Comparison of ENCODE assay signal across 18 cellular contexts in genomic region chr2:26647981-26648380, GRCh38. TPM values are rescaled to one million over a fixed set of nuclear protein-coding genes. Genes with fewer than 3 reads are reported as not detected.
DNase-seq lines count a peak whose midpoint lies in the region; ATAC-seq and TF ChIP-seq lines count a peak whose summit lies in the region.
"Had no signal": no experiment of that assay in that cellular context is flagged by ENCODE, and none has a peak within 500 bp of the region (broad histone marks: within the 10 kb centered on the region; RNA-seq: fewer than 3 reads in every experiment).

No MANE protein-coding gene starts in this region.

- no peak overlapping the region for H3K9ac ChIP-seq in endodermal cell (ENCODE audit: extremely low read depth, low read length, poor library complexity, severe bottlenecking)
- H3K9ac ChIP-seq in neuronal stem cell (ENCODE audit: low read depth, low read length, poor library complexity): peak overlapping the region; percentile 53

- H3K4me2 ChIP-seq in neuronal stem cell (ENCODE audit: insufficient read depth, low read length, poor library complexity, severe bottlenecking): no peak overlapping the region

- H3K9me3 ChIP-seq in endodermal cell (ENCODE audit: control insufficient read depth, low read length): no peaks in the 10 kb centered on the region
- peaks cover 0 to 3% of the 10 kb centered on the region in 2 donors for H3K9me3 ChIP-seq in neuronal stem cell (replicated peaks in 1 of 2; ENCODE audit: control insufficient read depth in 2 of 2, insufficient read depth in 1 of 2, low read depth in 1 of 2, low read length in 2 of 2)
- H3K9me3 ChIP-seq: Caco-2 had no signal

- H3K27ac ChIP-seq in endodermal cell (ENCODE audit: low read depth, low read length): no peak overlapping the region
- H3K27ac ChIP-seq in neuronal stem cell (replicated peaks; ENCODE audit: low read length): no peak overlapping the region
- H3K27ac ChIP-seq: 22Rv1 had no signal

- peak overlapping the region; percentile 23 for H2BK12ac ChIP-seq in neuronal stem cell (ENCODE audit: low read length)

- 87% methylated on average over 3 of the region's 3 CpGs; no CpG with 5 or more reads in 1 of the 2 experiments for WGBS in endodermal cell (ENCODE audit: insufficient coverage in 1 of 2, insufficient read length in 1 of 2), 2 experiments
- no CpG with 5 or more reads among the region's 3 CpGs for WGBS in neuronal stem cell (ENCODE audit: extremely low coverage in 2 of 2, insufficient read length in 2 of 2, insufficient replicate concordance in 1 of 2), 2 donors

- H3K36me3 Mint-ChIP-seq in activated CD8-positive, alpha-beta memory T cell treated with anti-CD3 and anti-CD28 coated beads, Interleukin-2, amount 10 ng/mL, durations not matched to agents 7 days and 5 days: no peaks in the 10 kb centered on the region
- H3K36me3 Mint-ChIP-seq in endodermal cell (ENCODE audit: low read depth): no peaks in the 10 kb centered on the region
- H3K36me3 Mint-ChIP-seq in stimulated activated memory B cell treated with anti-CD40 and anti-IgM and Interleukin-4, amounts not matched to agents 10 μg/mL and 1 μg/mL and 100 μg/mL, for 72 hours: no peaks in the 10 kb centered on the region
- H3K36me3 Mint-ChIP-seq: CD14-positive monocyte; CD8-positive, alpha-beta T cell; IgD-negative memory B cell had no signal

- peak overlapping the region; percentile 53 for H2BK15ac ChIP-seq in neuronal stem cell (ENCODE audit: low read length)

- H4K91ac ChIP-seq in neuronal stem cell (ENCODE audit: low read depth, low read length, poor library complexity): no peak overlapping the region

- no peak overlapping the region for H3K4me3 Mint-ChIP-seq in activated CD8-positive, alpha-beta memory T cell treated with anti-CD3 and anti-CD28 coated beads, Interleukin-2, amount 10 ng/mL, durations not matched to agents 7 days and 5 days
- H3K4me3 Mint-ChIP-seq in endodermal cell: no peak overlapping the region
- no peak overlapping the region for H3K4me3 Mint-ChIP-seq in stimulated activated memory B cell treated with anti-CD40 and anti-IgM and Interleukin-4, amounts not matched to agents 10 μg/mL and 1 μg/mL and 100 μg/mL, for 72 hours
- H3K4me3 Mint-ChIP-seq: CD14-positive monocyte; CD8-positive, alpha-beta T cell; IgD-negative memory B cell had no signal

- DNase-seq in activated CD8-positive, alpha-beta memory T cell treated with anti-CD3 and anti-CD28 coated beads, Interleukin-2, amount 10 ng/mL, durations not matched to agents 7 days and 5 days: peak; percentile 33
- DNase-seq in activated CD8-positive, alpha-beta memory T cell treated with anti-CD3 and anti-CD28 coated beads for 24 hours: no peak
- DNase-seq in endodermal cell (peak; percentile 31), neuronal stem cell (ENCODE audit: low spot score) (no peak), pons (ENCODE audit: low spot score) (no peak)
- DNase-seq: Caco-2, GF-D8 had no signal

- no peaks in the 10 kb centered on the region for H3K36me3 ChIP-seq in endodermal cell (ENCODE audit: control insufficient read depth, insufficient read depth, low read length)
- no peaks in the 10 kb centered on the region for H3K36me3 ChIP-seq in neuronal stem cell (replicated peaks in 1 of 2; ENCODE audit: control insufficient read depth in 2 of 2, insufficient read depth in 2 of 2, low read length in 2 of 2)

- H3K14ac ChIP-seq in neuronal stem cell (ENCODE audit: low read length): no peak overlapping the region

- no peak for ATAC-seq in activated CD8-positive, alpha-beta memory T cell treated with anti-CD3 and anti-CD28 coated beads, Interleukin-2, amount 10 ng/mL, durations not matched to agents 7 days and 5 days
- ATAC-seq in HG02981 (IDR thresholded peaks at IDR 0.05; ENCODE audit: unreplicated experiment) (no peak), GM21390 (IDR thresholded peaks at IDR 0.05; ENCODE audit: unreplicated experiment) (no peak)
- ATAC-seq in stimulated activated memory B cell treated with anti-CD40 and anti-IgM and Interleukin-4, amounts not matched to agents 10 μg/mL and 1 μg/mL and 100 μg/mL, for 72 hours: no peak
- ATAC-seq: CD8-positive, alpha-beta T cell had no signal

- H3K23ac ChIP-seq in neuronal stem cell (ENCODE audit: low read depth, low read length, poor library complexity): no peak overlapping the region

- no peak overlapping the region for H2BK5ac ChIP-seq in neuronal stem cell (ENCODE audit: low read length)

- no peaks in the 10 kb centered on the region for H3K27me3 ChIP-seq in endodermal cell (ENCODE audit: control insufficient read depth, insufficient read depth, low read length, poor library complexity, severe bottlenecking)
- H3K27me3 ChIP-seq in neuronal stem cell (ENCODE audit: control insufficient read depth in 3 of 3, insufficient read depth in 3 of 3, low read depth in 1 of 3, low read length in 3 of 3): peaks cover 0 to 7% (median 0%) of the 10 kb centered on the region in 3 experiments

- no peak overlapping the region for H3K27ac Mint-ChIP-seq in activated CD8-positive, alpha-beta memory T cell treated with anti-CD3 and anti-CD28 coated beads, Interleukin-2, amount 10 ng/mL, durations not matched to agents 7 days and 5 days
- H3K27ac Mint-ChIP-seq in endodermal cell: no peak overlapping the region
- H3K27ac Mint-ChIP-seq in stimulated activated memory B cell treated with anti-CD40 and anti-IgM and Interleukin-4, amounts not matched to agents 10 μg/mL and 1 μg/mL and 100 μg/mL, for 72 hours: no peak overlapping the region
- H3K27ac Mint-ChIP-seq: CD14-positive monocyte; CD8-positive, alpha-beta T cell; IgD-negative memory B cell had no signal

- CTCF ChIA-PET in activated CD8-positive, alpha-beta memory T cell treated with anti-CD3 and anti-CD28 coated beads, Interleukin-2, amount 10 ng/mL, durations not matched to agents 7 days and 5 days (lab: Charles Lee): no interaction called here

- H3K18ac ChIP-seq in neuronal stem cell (ENCODE audit: low read length): peak overlapping the region; percentile 32

- H2AFZ ChIP-seq in neuronal stem cell (ENCODE audit: low read length): no peak overlapping the region

- TF ChIP-seq CTCF in endodermal cell (conservative IDR thresholded peaks at IDR 0.05): no peak

- no peaks in the 10 kb centered on the region for H3K4me1 Mint-ChIP-seq in activated CD8-positive, alpha-beta memory T cell treated with anti-CD3 and anti-CD28 coated beads, Interleukin-2, amount 10 ng/mL, durations not matched to agents 7 days and 5 days
- peaks cover 2% of the 10 kb centered on the region for H3K4me1 Mint-ChIP-seq in endodermal cell
- no peaks in the 10 kb centered on the region for H3K4me1 Mint-ChIP-seq in stimulated activated memory B cell treated with anti-CD40 and anti-IgM and Interleukin-4, amounts not matched to agents 10 μg/mL and 1 μg/mL and 100 μg/mL, for 72 hours
- H3K4me1 Mint-ChIP-seq: IgD-negative memory B cell had no signal

- H4K8ac ChIP-seq in neuronal stem cell (ENCODE audit: low read depth, low read length): no peak overlapping the region

- no peak overlapping the region for H3K4me3 ChIP-seq in endodermal cell (ENCODE audit: low read length)
- H3K4me3 ChIP-seq in neuronal stem cell (ENCODE audit: low read length in 2 of 2): no peak overlapping the region

- no peaks in the 10 kb centered on the region for H3K79me1 ChIP-seq in neuronal stem cell (ENCODE audit: low read depth, low read length)

- no peaks in the 10 kb centered on the region for H3K9me3 Mint-ChIP-seq in activated CD8-positive, alpha-beta memory T cell treated with anti-CD3 and anti-CD28 coated beads, Interleukin-2, amount 10 ng/mL, durations not matched to agents 7 days and 5 days (ENCODE audit: low read depth)
- no peaks in the 10 kb centered on the region for H3K9me3 Mint-ChIP-seq in endodermal cell
- H3K9me3 Mint-ChIP-seq in stimulated activated memory B cell treated with anti-CD40 and anti-IgM and Interleukin-4, amounts not matched to agents 10 μg/mL and 1 μg/mL and 100 μg/mL, for 72 hours: no peaks in the 10 kb centered on the region
- H3K9me3 Mint-ChIP-seq: CD14-positive monocyte; CD8-positive, alpha-beta T cell; IgD-negative memory B cell had no signal

- H3K4me1 ChIP-seq in endodermal cell (ENCODE audit: control insufficient read depth, insufficient read depth, low read length): no peaks in the 10 kb centered on the region
- peaks cover 13 to 16% of the 10 kb centered on the region in 2 donors for H3K4me1 ChIP-seq in neuronal stem cell (ENCODE audit: control insufficient read depth in 2 of 2, insufficient read depth in 1 of 2, low read depth in 1 of 2, low read length in 2 of 2)
- H3K4me1 ChIP-seq: Caco-2 had no signal

- peaks cover 45% of the 10 kb centered on the region for H3K27me3 Mint-ChIP-seq in activated CD8-positive, alpha-beta memory T cell treated with anti-CD3 and anti-CD28 coated beads, Interleukin-2, amount 10 ng/mL, durations not matched to agents 7 days and 5 days
- H3K27me3 Mint-ChIP-seq in endodermal cell (ENCODE audit: insufficient read depth): peaks cover 9% of the 10 kb centered on the region
- H3K27me3 Mint-ChIP-seq in stimulated activated memory B cell treated with anti-CD40 and anti-IgM and Interleukin-4, amounts not matched to agents 10 μg/mL and 1 μg/mL and 100 μg/mL, for 72 hours: peaks cover 73% of the 10 kb centered on the region

- H3K4ac ChIP-seq in neuronal stem cell (ENCODE audit: low read length): no peak overlapping the region

- peak overlapping the region; percentile 20 for H2AK5ac ChIP-seq in neuronal stem cell (ENCODE audit: low read depth, low read length)

- no peak overlapping the region for H2BK120ac ChIP-seq in neuronal stem cell (ENCODE audit: low read depth, low read length)

RNA-seq across cellular contexts. Expression of gene CIB4, which starts 6.8 kb away (rescaled TPM):
- total RNA-seq in activated CD8-positive, alpha-beta memory T cell treated with anti-CD3 and anti-CD28 coated beads, Interleukin-2, amount 10 ng/mL, durations not matched to agents 7 days and 5 days: not detected
- total RNA-seq in endodermal cell: not detected
- polyA plus RNA-seq in endodermal cell (2013, experiment 1 of 2): not detected
- not detected for polyA plus RNA-seq in endodermal cell (2013, experiment 2 of 2)
- not detected for polyA plus RNA-seq in neuronal stem cell (2013, experiment 1 of 2)
- not detected for polyA plus RNA-seq in neuronal stem cell (2013, experiment 2 of 2)
- total RNA-seq: A673; Caco-2; CD8-positive, alpha-beta T cell; H4; HT-29 had no signal
- polyA plus RNA-seq: BJ, CD14-positive monocyte, IgD-negative memory B cell had no signal

RNA-seq across cellular contexts. Expression of gene KCNK3, which starts 44.5 kb away (rescaled TPM):
- total RNA-seq in activated CD8-positive, alpha-beta memory T cell treated with anti-CD3 and anti-CD28 coated beads, Interleukin-2, amount 10 ng/mL, durations not matched to agents 7 days and 5 days: not detected
- total RNA-seq in endodermal cell: not detected
- 1.9 TPM for polyA plus RNA-seq in endodermal cell (2013, experiment 1 of 2)
- 1.7 TPM for polyA plus RNA-seq in endodermal cell (2013, experiment 2 of 2)
- 0.03 TPM for polyA plus RNA-seq in neuronal stem cell (2013, experiment 1 of 2)
- 0.01 TPM for polyA plus RNA-seq in neuronal stem cell (2013, experiment 2 of 2)
- total RNA-seq: CD8-positive, alpha-beta T cell; HT-29 had no signal
- polyA plus RNA-seq: CD14-positive monocyte, IgD-negative memory B cell had no signal

Comparison
In these comparisons a context has a peak if more than half of its experiments do, and no peak if none do; other contexts are left out.
1. DNase-seq: peak in activated CD8-positive, alpha-beta memory T cell treated with anti-CD3 and anti-CD28 coated beads, Interleukin-2, amount 10 ng/mL, durations not matched to agents 7 days and 5 days (single experiment) and endodermal cell (single experiment); none in activated CD8-positive, alpha-beta memory T cell treated with anti-CD3 and anti-CD28 coated beads for 24 hours (single experiment), neuronal stem cell (single experiment) and pons (single experiment).